ENCODE assay signal across 1 cellular context in genomic region chr2:68251187-68251854, GRCh38.
A peak's percentile ranks its signal among the peaks of the same experiment; 100 is the strongest.
TF ChIP-seq lines count a peak whose summit lies in the region.

No MANE protein-coding gene starts in this region.

TF ChIP-seq in HepG2, 621 proteins besides CTCF, POLR2A, EP300 and RAD21 (continued from another document and continues in another):
- TF ChIP-seq MTERF4 (CRISPR knock-in tag; IDR thresholded peaks at IDR 0.05) (0 out of 2 replicates have a peak, but pooled peaks have one; percentile 48), FLYWCH1 (CRISPR knock-in tag; IDR thresholded peaks at IDR 0.05) (no peak), ZNF737 (CRISPR knock-in tag; IDR thresholded peaks at IDR 0.05; ENCODE audit: borderline replicate concordance) (no peak), PCBP2 (optimal IDR thresholded peaks at IDR 0.05; ENCODE audit: low read depth, low read length, poor library complexity, severe bottlenecking) (no peak), DR1 (CRISPR knock-in tag; IDR thresholded peaks at IDR 0.05) (peak; percentile 31; the same call in 1 of the 2 replicates), HNRNPH1 (optimal IDR thresholded peaks at IDR 0.05; ENCODE audit: low read depth, low read length) (peak; percentile 15), SCMH1 (CRISPR knock-in tag; IDR thresholded peaks at IDR 0.05; ENCODE audit: borderline replicate concordance) (no peak), ETV6 (CRISPR knock-in tag; conservative IDR thresholded peaks at IDR 0.05) (no peak), ZNF614 (CRISPR knock-in tag; IDR thresholded peaks at IDR 0.05; ENCODE audit: borderline replicate concordance) (no peak), MIXL1 (CRISPR knock-in tag; IDR thresholded peaks at IDR 0.05) (0 out of 2 replicates have a peak, but pooled peaks have one; percentile 9), SATB2 (CRISPR knock-in tag; IDR thresholded peaks at IDR 0.05) (peak; percentile 75), ZFP91 (CRISPR knock-in tag; IDR thresholded peaks at IDR 0.05; ENCODE audit: borderline replicate concordance) (no peak; the same call in 1 of the 2 replicates), KDM6A (CRISPR knock-in tag; IDR thresholded peaks at IDR 0.05; ENCODE audit: low read depth) (no peak), PHF20 (CRISPR knock-in tag; IDR thresholded peaks at IDR 0.05) (no peak), CHD4 (IDR thresholded peaks at IDR 0.05; ENCODE audit: borderline replicate concordance, low read length) (no peak; the same call in 1 of the 2 replicates), TFDP2 (CRISPR knock-in tag; IDR thresholded peaks at IDR 0.05) (peak; percentile 58; the same call in 1 of the 2 replicates), NFIC (IDR thresholded peaks at IDR 0.05; ENCODE audit: low read length) (no peak), KDM4B (CRISPR knock-in tag; IDR thresholded peaks at IDR 0.05) (no peak; the same call in 1 of the 2 replicates), ZNF441 (CRISPR knock-in tag; IDR thresholded peaks at IDR 0.05; ENCODE audit: borderline replicate concordance) (peak; percentile 60; the same call in 1 of the 2 replicates), ZNF484 (CRISPR knock-in tag; IDR thresholded peaks at IDR 0.05; ENCODE audit: borderline replicate concordance, low read depth) (no peak), YY1 (IDR thresholded peaks at IDR 0.05; ENCODE audit: insufficient read depth, insufficient replicate concordance, low read depth, low read length) (no peak), FOSL2 (CRISPR knock-in tag; IDR thresholded peaks at IDR 0.05) (no peak), ZNF572 (CRISPR knock-in tag; IDR thresholded peaks at IDR 0.05) (no peak), ZNF329 (CRISPR knock-in tag; IDR thresholded peaks at IDR 0.05; ENCODE audit: low read depth) (no peak), FOXK1 (CRISPR knock-in tag; IDR thresholded peaks at IDR 0.05; ENCODE audit: borderline replicate concordance, low read depth) (0 out of 2 replicates have a peak, but pooled peaks have one; percentile 38), ELF4 (CRISPR knock-in tag; IDR thresholded peaks at IDR 0.05; ENCODE audit: borderline replicate concordance) (no peak), SIX4 (CRISPR knock-in tag; IDR thresholded peaks at IDR 0.05) (no peak), GATA4 (IDR thresholded peaks at IDR 0.05; ENCODE audit: borderline replicate concordance, low read depth) (no peak), TCF7 (IDR thresholded peaks at IDR 0.05; ENCODE audit: low read depth) (no peak), ATF5 (CRISPR knock-in tag; IDR thresholded peaks at IDR 0.05; ENCODE audit: low read depth) (no peak), ZFP1 (CRISPR knock-in tag; IDR thresholded peaks at IDR 0.05) (no peak), ZNF841 (CRISPR knock-in tag; IDR thresholded peaks at IDR 0.05; ENCODE audit: borderline replicate concordance) (no peak), HDAC6 (IDR thresholded peaks at IDR 0.05; ENCODE audit: low read depth, low read length) (no peak), HNF4G (IDR thresholded peaks at IDR 0.05; ENCODE audit: borderline replicate concordance, low read depth, low read length) (no peak), HNF4G (CRISPR knock-in tag; IDR thresholded peaks at IDR 0.05; ENCODE audit: borderline replicate concordance, low read depth) (no peak), SAFB2 (CRISPR knock-in tag; IDR thresholded peaks at IDR 0.05; ENCODE audit: borderline replicate concordance, low read depth) (no peak), ZNF788 (CRISPR knock-in tag; IDR thresholded peaks at IDR 0.05; ENCODE audit: borderline replicate concordance) (no peak; the same call in 1 of the 2 replicates), NFATC3 (CRISPR knock-in tag; IDR thresholded peaks at IDR 0.05) (no peak), HNF1B (CRISPR knock-in tag; IDR thresholded peaks at IDR 0.05) (no peak), ZNF296 (CRISPR knock-in tag; conservative IDR thresholded peaks at IDR 0.05) (no peak), BHLHE40 (IDR thresholded peaks at IDR 0.05; ENCODE audit: low read length) (no peak), NFKBIZ (CRISPR knock-in tag; IDR thresholded peaks at IDR 0.05) (no peak), ADNP (CRISPR knock-in tag; IDR thresholded peaks at IDR 0.05) (no peak), BORCS8-MEF2B (CRISPR knock-in tag; IDR thresholded peaks at IDR 0.05) (no peak), CEBPG (CRISPR knock-in tag; IDR thresholded peaks at IDR 0.05) (no peak), KDM1A (CRISPR knock-in tag; IDR thresholded peaks at IDR 0.05) (no peak), ZNF710 (CRISPR knock-in tag; IDR thresholded peaks at IDR 0.05; ENCODE audit: borderline replicate concordance) (no peak; the same call in 1 of the 2 replicates), KAT8 (CRISPR knock-in tag; IDR thresholded peaks at IDR 0.05) (0 out of 2 replicates have a peak, but pooled peaks have one; percentile 7), ZNF260 (CRISPR knock-in tag; IDR thresholded peaks at IDR 0.05; ENCODE audit: borderline replicate concordance, low read depth) (no peak), ATF2 (CRISPR knock-in tag; IDR thresholded peaks at IDR 0.05) (no peak), ZNF687 (CRISPR knock-in tag; IDR thresholded peaks at IDR 0.05) (peak; percentile 73), NRL (CRISPR knock-in tag; IDR thresholded peaks at IDR 0.05; ENCODE audit: borderline replicate concordance) (no peak), ZNF20 (CRISPR knock-in tag; IDR thresholded peaks at IDR 0.05) (no peak), ZNF253 (CRISPR knock-in tag; IDR thresholded peaks at IDR 0.05; ENCODE audit: borderline replicate concordance) (no peak), THAP11 (CRISPR knock-in tag; IDR thresholded peaks at IDR 0.05) (peak; percentile 35; the same call in 1 of the 2 replicates), ZNF7 (CRISPR knock-in tag; IDR thresholded peaks at IDR 0.05) (no peak), ARHGAP35 (CRISPR knock-in tag; IDR thresholded peaks at IDR 0.05; ENCODE audit: borderline replicate concordance) (no peak; the same call in 1 of the 2 replicates), ZBTB26 (CRISPR knock-in tag; IDR thresholded peaks at IDR 0.05; ENCODE audit: borderline replicate concordance) (no peak)
